Comparison of ENCODE assay signal across 1 cellular context in the genomic region with DNA sequence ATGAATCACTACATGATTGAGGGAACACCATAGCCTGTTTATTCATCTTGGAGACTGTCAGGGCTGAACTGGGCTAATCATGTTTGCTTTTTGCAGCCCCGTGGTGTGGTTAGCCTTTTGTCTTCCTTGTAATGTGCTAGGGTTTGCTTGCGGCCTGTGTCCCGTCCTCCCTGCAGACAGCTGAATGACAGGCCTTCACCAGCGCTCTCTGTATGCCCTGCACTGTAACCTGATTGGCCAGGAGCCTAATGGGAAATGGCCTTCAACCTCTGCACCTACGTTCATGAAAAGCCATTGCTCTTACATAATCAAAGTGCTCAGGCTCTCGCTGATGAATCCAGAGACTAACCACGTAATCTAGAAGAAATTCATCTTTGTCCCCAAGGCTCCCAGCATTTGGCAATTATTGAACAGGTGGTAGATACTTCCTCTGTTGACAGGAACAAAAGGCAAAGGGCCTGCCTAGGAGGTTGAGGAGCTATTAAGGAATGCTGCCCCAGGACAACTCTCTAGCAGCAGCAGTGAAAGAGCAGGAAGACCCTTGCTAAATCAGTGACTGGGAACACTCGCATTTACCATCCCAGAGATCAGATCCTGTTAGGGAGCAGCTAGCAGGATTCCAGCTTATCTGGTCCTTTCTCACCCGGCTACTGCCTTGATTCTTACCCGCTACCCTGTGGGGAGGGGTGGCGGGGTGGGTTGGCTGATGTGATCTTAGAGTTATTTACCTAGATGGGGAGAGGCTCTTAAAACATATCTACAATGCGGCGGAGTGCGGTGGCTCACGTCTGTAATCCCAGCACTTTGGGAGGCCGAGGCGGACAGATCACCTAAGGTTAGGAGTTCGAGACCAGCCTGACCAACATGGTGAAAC.
TF ChIP-seq lines count a peak whose summit lies in the region.

No MANE protein-coding gene starts in this region.

TF ChIP-seq in liver, 16 proteins besides CTCF, POLR2A, EP300 and RAD21 (continued from another document):
- no peak for TF ChIP-seq HNF4G (IDR thresholded peaks at IDR 0.05)
TF ChIP-seq in liver: peak in this region for 12.
